In genomic region chr5:158246661-158247060, GRCh38 we compare ENCODE assay signal across 19 cellular contexts.
A peak's percentile ranks its signal among the peaks of the same experiment; 100 is the strongest.
DNase-seq lines count a peak whose midpoint lies in the region; ATAC-seq and TF ChIP-seq lines count a peak whose summit lies in the region.
"Had no signal": no experiment of that assay in that cellular context is flagged by ENCODE, and none has a peak within 500 bp of the region (broad histone marks: within the 10 kb centered on the region; RNA-seq: fewer than 3 reads in every experiment).

No MANE protein-coding gene starts in this region.

- H2AFZ ChIP-seq in GM23338 = no peak overlapping the region; the same call in 1 of the 2 replicates

- no peak overlapping the region for H3K4me3 Mint-ChIP-seq in GM23338
- H3K4me3 Mint-ChIP-seq: CD4-positive, alpha-beta memory T cell; H9; IgD-negative memory B cell; T-helper 1 cell treated with Interleukin-12 subunit alpha and Interleukin-12 subunit beta and Interleukin-4 antibody, amounts not matched to agents 30 μg/mL and 1 μg/mL, for 36 hours had no signal

- H3K4me2 ChIP-seq in GM23338 = no peak overlapping the region

- H3K4me1 Mint-ChIP-seq in GM23338 = peaks cover 3% of the 10 kb centered on the region; the same call in 2 of the 3 replicates
- H3K4me1 Mint-ChIP-seq: CD4-positive, alpha-beta memory T cell; H9; IgD-negative memory B cell had no signal

- no peaks in the 10 kb centered on the region for H4K20me1 ChIP-seq in GM23338 (replicated peaks; ENCODE audit: insufficient read depth)
- H4K20me1 ChIP-seq: BLaER1 had no signal

- H3F3A ChIP-seq in GM23338 (replicated peaks; ENCODE audit: low read depth) = no peaks in the 10 kb centered on the region

- no peaks in the 10 kb centered on the region for H3K79me2 ChIP-seq in GM23338 (replicated peaks; ENCODE audit: insufficient read depth)

- H3K4me1 ChIP-seq in GM23338 (ENCODE audit: insufficient read depth) (no peaks in the 10 kb centered on the region), thyroid gland (no peaks in the 10 kb centered on the region), prostate gland (replicated peaks) (no peaks in the 10 kb centered on the region)
- H3K4me1 ChIP-seq: SJSA1 had no signal

- H3K36me3 ChIP-seq in GM23338 (ENCODE audit: insufficient read depth) (no peaks in the 10 kb centered on the region), thyroid gland (no peaks in the 10 kb centered on the region), prostate gland (no peaks in the 10 kb centered on the region)
- H3K36me3 ChIP-seq: SJSA1 had no signal

- H3K27ac ChIP-seq in GM23338 (ENCODE audit: low read depth) (no peak overlapping the region), thyroid gland (no peak overlapping the region), prostate gland (no peak overlapping the region)
- H3K27ac ChIP-seq: BLaER1, SJSA1 had no signal

- WGBS in thyroid gland, 2 donors = 82 to 84% methylated on average over 6 of the region's 6 CpGs
- WGBS in prostate gland = 76% methylated on average over 6 of the region's 6 CpGs

- H3K27me3 Mint-ChIP-seq in GM23338 (ENCODE audit: insufficient read depth, low read depth, poor library complexity) = no peaks in the 10 kb centered on the region

- H3K27ac Mint-ChIP-seq in GM23338 = no peak overlapping the region; the same call in 1 of the 2 replicates
- H3K27ac Mint-ChIP-seq: CD4-positive, alpha-beta memory T cell; H9; IgD-negative memory B cell; T-helper 1 cell treated with Interleukin-12 subunit alpha and Interleukin-12 subunit beta and Interleukin-4 antibody, amounts not matched to agents 30 μg/mL and 1 μg/mL, for 36 hours had no signal

- no peaks in the 10 kb centered on the region; the same call in 1 of the 2 replicates for H3K9me2 ChIP-seq in GM23338 (ENCODE audit: insufficient read depth)

- TF ChIP-seq POLR2A in thyroid gland (IDR thresholded peaks at IDR 0.05) (no peak), prostate gland (IDR thresholded peaks at IDR 0.05) (no peak)

- no peak overlapping the region for H3K4me3 ChIP-seq in GM23338
- no peak overlapping the region for H3K4me3 ChIP-seq in thyroid gland (replicated peaks in 1 of 3)
- no peak overlapping the region for H3K4me3 ChIP-seq in prostate gland
- H3K4me3 ChIP-seq: BLaER1, SJSA1 had no signal

- no peak for ATAC-seq in GM23338
- no peak for ATAC-seq in HG02938 (IDR thresholded peaks at IDR 0.05; ENCODE audit: unreplicated experiment)
- no peak for ATAC-seq in HG03457 (IDR thresholded peaks at IDR 0.05; ENCODE audit: unreplicated experiment)
- ATAC-seq: Panc1 had no signal

- H3K27me3 ChIP-seq in GM23338 (ENCODE audit: insufficient read depth) = no peaks in the 10 kb centered on the region
- H3K27me3 ChIP-seq in thyroid gland = no peaks in the 10 kb centered on the region
- no peaks in the 10 kb centered on the region for H3K27me3 ChIP-seq in prostate gland (replicated peaks; ENCODE audit: insufficient read depth)
- H3K27me3 ChIP-seq: BLaER1, SJSA1 had no signal

- intact Hi-C loops in thyroid gland (cut with DNase I) = no loop called here
- intact Hi-C loops in prostate gland (cut with DNase I) = no loop called here

- no peaks in the 10 kb centered on the region for H3K9me3 Mint-ChIP-seq in GM23338
- H3K9me3 Mint-ChIP-seq: CD4-positive, alpha-beta memory T cell; H9; IgD-negative memory B cell; T-helper 1 cell treated with Interleukin-12 subunit alpha and Interleukin-12 subunit beta and Interleukin-4 antibody, amounts not matched to agents 30 μg/mL and 1 μg/mL, for 36 hours had no signal

- no peaks in the 10 kb centered on the region for H3K36me3 Mint-ChIP-seq in GM23338 (ENCODE audit: low read depth)
- H3K36me3 Mint-ChIP-seq: CD4-positive, alpha-beta memory T cell had no signal

- no peak for TF ChIP-seq CTCF in GM23338 (conservative IDR thresholded peaks at IDR 0.05; ENCODE audit: low read depth in 2 of 2)
- no peak for TF ChIP-seq CTCF in thyroid gland (IDR thresholded peaks at IDR 0.05)
- no peak for TF ChIP-seq CTCF in prostate gland (IDR thresholded peaks at IDR 0.05)

- no peaks in the 10 kb centered on the region for H3K9me3 ChIP-seq in thyroid gland
- no peaks in the 10 kb centered on the region for H3K9me3 ChIP-seq in prostate gland
- H3K9me3 ChIP-seq: SJSA1 had no signal

- DNase-seq in DMS 273 (lab: John Stamatoyannopoulos, UW; ENCODE audit: unreplicated experiment) = peak; percentile 91
- no peak for DNase-seq in GM23338 (ENCODE audit: low spot score)
- DNase-seq in NCI-H2171 treated with DMSO at 0.1 percent for 48 hours (lab: John Stamatoyannopoulos, UW) = peak; percentile 78
- DNase-seq in cerebellar nuclear complex (lab: John Stamatoyannopoulos, UW) = peak; percentile 63 to 93
- no peak for DNase-seq in thyroid gland
- DNase-seq in prostate gland (ENCODE audit: low spot score) = no peak
- DNase-seq: CD4-positive, alpha-beta memory T cell; H9; Karpas-422; NCI-H1048; NCI-H187; NCI-H510A had no signal

TF ChIP-seq in GM23338, 12 proteins besides CTCF, POLR2A, EP300 and RAD21:
- peak; percentile 42; the same call in 1 of the 2 replicates for TF ChIP-seq ZNF331 (CRISPR knock-in tag; IDR thresholded peaks at IDR 0.05; ENCODE audit: low read depth)
- TF ChIP-seq CREB1 (CRISPR knock-in tag; IDR thresholded peaks at IDR 0.05; ENCODE audit: low read depth) = no peak
- no peak for TF ChIP-seq ZNF462 (CRISPR knock-in tag; IDR thresholded peaks at IDR 0.05)
- no peak for TF ChIP-seq ETS1 (IDR thresholded peaks at IDR 0.05)
- no peak for TF ChIP-seq ZNF114 (CRISPR knock-in tag; IDR thresholded peaks at IDR 0.05)
- TF ChIP-seq POLR2AphosphoS5 (IDR thresholded peaks at IDR 0.05; ENCODE audit: low read depth) = no peak
- TF ChIP-seq JUNB (IDR thresholded peaks at IDR 0.05; ENCODE audit: unreplicated experiment) = no peak
- TF ChIP-seq EZH2phosphoT487 (IDR thresholded peaks at IDR 0.05; ENCODE audit: unreplicated experiment) = no peak
- TF ChIP-seq STAT1 (IDR thresholded peaks at IDR 0.05; ENCODE audit: unreplicated experiment) = no peak

Comparison
In these comparisons a context has a peak if more than half of its experiments do, and no peak if none do; other contexts are left out.
1. DNase-seq: peak in DMS 273 (single experiment), NCI-H2171 treated with DMSO at 0.1 percent for 48 hours (single experiment) and cerebellar nuclear complex (2 of 2); none in GM23338 (single experiment), thyroid gland (0 of 2) and prostate gland (single experiment).